1 cellular context compared by ENCODE assay signal in genomic region chr9:33475357-33475756, GRCh38.
TF ChIP-seq lines count a peak whose summit lies in the region.

No MANE protein-coding gene starts in this region.

TF ChIP-seq in WTC11, 78 proteins besides CTCF, POLR2A, EP300 and RAD21 (continued from another document):
- TF ChIP-seq, protein P1, sequence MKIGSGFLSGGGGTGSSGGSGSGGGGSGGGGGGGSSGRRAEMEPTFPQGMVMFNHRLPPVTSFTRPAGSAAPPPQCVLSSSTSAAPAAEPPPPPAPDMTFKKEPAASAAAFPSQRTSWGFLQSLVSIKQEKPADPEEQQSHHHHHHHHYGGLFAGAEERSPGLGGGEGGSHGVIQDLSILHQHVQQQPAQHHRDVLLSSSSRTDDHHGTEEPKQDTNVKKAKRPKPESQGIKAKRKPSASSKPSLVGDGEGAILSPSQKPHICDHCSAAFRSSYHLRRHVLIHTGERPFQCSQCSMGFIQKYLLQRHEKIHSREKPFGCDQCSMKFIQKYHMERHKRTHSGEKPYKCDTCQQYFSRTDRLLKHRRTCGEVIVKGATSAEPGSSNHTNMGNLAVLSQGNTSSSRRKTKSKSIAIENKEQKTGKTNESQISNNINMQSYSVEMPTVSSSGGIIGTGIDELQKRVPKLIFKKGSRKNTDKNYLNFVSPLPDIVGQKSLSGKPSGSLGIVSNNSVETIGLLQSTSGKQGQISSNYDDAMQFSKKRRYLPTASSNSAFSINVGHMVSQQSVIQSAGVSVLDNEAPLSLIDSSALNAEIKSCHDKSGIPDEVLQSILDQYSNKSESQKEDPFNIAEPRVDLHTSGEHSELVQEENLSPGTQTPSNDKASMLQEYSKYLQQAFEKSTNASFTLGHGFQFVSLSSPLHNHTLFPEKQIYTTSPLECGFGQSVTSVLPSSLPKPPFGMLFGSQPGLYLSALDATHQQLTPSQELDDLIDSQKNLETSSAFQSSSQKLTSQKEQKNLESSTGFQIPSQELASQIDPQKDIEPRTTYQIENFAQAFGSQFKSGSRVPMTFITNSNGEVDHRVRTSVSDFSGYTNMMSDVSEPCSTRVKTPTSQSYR (CRISPR knock-in tag; IDR thresholded peaks at IDR 0.05) = no peak
- TF ChIP-seq SP1 (CRISPR knock-in tag; conservative IDR thresholded peaks at IDR 0.05) = no peak
- no peak for TF ChIP-seq NR2C2 (CRISPR knock-in tag; IDR thresholded peaks at IDR 0.05)
- no peak for TF ChIP-seq NFATC4 (CRISPR knock-in tag; IDR thresholded peaks at IDR 0.05)
- TF ChIP-seq ZNF263 (CRISPR knock-in tag; IDR thresholded peaks at IDR 0.05; ENCODE audit: low read depth) = no peak
- TF ChIP-seq, protein P2, sequence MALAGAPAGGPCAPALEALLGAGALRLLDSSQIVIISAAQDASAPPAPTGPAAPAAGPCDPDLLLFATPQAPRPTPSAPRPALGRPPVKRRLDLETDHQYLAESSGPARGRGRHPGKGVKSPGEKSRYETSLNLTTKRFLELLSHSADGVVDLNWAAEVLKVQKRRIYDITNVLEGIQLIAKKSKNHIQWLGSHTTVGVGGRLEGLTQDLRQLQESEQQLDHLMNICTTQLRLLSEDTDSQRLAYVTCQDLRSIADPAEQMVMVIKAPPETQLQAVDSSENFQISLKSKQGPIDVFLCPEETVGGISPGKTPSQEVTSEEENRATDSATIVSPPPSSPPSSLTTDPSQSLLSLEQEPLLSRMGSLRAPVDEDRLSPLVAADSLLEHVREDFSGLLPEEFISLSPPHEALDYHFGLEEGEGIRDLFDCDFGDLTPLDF (CRISPR knock-in tag; IDR thresholded peaks at IDR 0.05) = no peak
- TF ChIP-seq, protein P3, sequence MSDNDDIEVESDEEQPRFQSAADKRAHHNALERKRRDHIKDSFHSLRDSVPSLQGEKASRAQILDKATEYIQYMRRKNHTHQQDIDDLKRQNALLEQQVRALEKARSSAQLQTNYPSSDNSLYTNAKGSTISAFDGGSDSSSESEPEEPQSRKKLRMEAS (CRISPR knock-in tag; IDR thresholded peaks at IDR 0.05) = no peak
- no peak for TF ChIP-seq RELA (CRISPR knock-in tag; IDR thresholded peaks at IDR 0.05; ENCODE audit: borderline replicate concordance)
- TF ChIP-seq, protein P4, sequence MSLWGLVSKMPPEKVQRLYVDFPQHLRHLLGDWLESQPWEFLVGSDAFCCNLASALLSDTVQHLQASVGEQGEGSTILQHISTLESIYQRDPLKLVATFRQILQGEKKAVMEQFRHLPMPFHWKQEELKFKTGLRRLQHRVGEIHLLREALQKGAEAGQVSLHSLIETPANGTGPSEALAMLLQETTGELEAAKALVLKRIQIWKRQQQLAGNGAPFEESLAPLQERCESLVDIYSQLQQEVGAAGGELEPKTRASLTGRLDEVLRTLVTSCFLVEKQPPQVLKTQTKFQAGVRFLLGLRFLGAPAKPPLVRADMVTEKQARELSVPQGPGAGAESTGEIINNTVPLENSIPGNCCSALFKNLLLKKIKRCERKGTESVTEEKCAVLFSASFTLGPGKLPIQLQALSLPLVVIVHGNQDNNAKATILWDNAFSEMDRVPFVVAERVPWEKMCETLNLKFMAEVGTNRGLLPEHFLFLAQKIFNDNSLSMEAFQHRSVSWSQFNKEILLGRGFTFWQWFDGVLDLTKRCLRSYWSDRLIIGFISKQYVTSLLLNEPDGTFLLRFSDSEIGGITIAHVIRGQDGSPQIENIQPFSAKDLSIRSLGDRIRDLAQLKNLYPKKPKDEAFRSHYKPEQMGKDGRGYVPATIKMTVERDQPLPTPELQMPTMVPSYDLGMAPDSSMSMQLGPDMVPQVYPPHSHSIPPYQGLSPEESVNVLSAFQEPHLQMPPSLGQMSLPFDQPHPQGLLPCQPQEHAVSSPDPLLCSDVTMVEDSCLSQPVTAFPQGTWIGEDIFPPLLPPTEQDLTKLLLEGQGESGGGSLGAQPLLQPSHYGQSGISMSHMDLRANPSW (CRISPR knock-in tag; conservative IDR thresholded peaks at IDR 0.05; ENCODE audit: low read depth) = no peak
- no peak for TF ChIP-seq ZNF416 (CRISPR knock-in tag; IDR thresholded peaks at IDR 0.05)
- no peak for TF ChIP-seq ELF4 (CRISPR knock-in tag; IDR thresholded peaks at IDR 0.05; ENCODE audit: low read depth)
- TF ChIP-seq FOXJ3 (CRISPR knock-in tag; IDR thresholded peaks at IDR 0.05; ENCODE audit: borderline replicate concordance) = no peak
- no peak for TF ChIP-seq ATF1 (CRISPR knock-in tag; IDR thresholded peaks at IDR 0.05)
- TF ChIP-seq ZNF425 (CRISPR knock-in tag; conservative IDR thresholded peaks at IDR 0.05) = no peak
- TF ChIP-seq, protein P5, sequence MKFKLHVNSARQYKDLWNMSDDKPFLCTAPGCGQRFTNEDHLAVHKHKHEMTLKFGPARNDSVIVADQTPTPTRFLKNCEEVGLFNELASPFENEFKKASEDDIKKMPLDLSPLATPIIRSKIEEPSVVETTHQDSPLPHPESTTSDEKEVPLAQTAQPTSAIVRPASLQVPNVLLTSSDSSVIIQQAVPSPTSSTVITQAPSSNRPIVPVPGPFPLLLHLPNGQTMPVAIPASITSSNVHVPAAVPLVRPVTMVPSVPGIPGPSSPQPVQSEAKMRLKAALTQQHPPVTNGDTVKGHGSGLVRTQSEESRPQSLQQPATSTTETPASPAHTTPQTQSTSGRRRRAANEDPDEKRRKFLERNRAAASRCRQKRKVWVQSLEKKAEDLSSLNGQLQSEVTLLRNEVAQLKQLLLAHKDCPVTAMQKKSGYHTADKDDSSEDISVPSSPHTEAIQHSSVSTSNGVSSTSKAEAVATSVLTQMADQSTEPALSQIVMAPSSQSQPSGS (CRISPR knock-in tag; IDR thresholded peaks at IDR 0.05; ENCODE audit: borderline replicate concordance, low read depth) = no peak
- TF ChIP-seq MXD4 (CRISPR knock-in tag; IDR thresholded peaks at IDR 0.05; ENCODE audit: borderline replicate concordance) = no peak
